ENCODE assay signal across 8 cellular contexts in the genomic region with DNA sequence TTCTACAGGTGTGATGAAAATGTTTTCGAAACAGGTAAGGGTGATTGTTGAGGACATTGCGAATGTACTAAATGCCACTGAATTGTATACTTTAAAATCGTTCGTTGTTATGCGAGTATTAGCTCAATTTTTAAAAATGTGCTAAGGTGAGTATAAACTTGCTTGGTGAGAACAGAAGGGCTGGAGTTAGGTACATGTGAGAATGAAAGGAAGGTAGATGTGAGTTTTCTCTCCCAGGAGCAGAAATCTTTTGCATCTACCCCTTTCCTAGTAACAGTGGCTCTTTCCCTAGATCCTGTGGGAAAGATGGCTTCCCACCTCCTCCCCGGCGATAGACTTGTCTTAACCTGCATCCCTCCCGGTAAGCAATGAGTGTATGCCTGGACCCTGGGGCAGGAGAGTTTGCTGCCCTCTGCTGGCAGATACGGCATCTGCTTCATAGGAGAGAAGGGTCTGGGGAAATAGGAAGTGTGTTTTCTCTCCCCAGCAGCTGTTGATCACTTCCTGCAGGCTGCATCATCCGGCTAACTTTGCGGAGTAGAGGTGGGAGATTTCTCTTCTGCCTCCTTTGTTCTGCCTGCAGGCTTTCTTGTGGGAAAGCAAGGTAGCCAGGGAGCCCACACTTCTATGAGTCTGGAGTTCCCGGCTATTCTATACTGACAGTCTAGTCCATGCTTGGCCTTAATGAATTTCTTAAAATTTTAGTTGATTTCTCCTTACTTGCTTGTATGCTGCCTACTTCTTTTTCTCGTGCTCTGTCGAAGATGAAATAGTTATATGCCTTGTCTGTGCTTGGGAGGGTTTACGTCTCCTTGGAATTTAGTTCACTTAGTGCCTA.
DNase-seq lines count a peak whose midpoint lies in the region; ATAC-seq and TF ChIP-seq lines count a peak whose summit lies in the region.

No MANE protein-coding gene starts in this region.

- H3K9ac ChIP-seq in trophoblast cell (ENCODE audit: low read length): no peak overlapping the region

- H3K36me3 ChIP-seq in trophoblast cell (ENCODE audit: control insufficient read depth in 1 of 2, insufficient read depth in 2 of 2, low read length in 2 of 2): no peaks in the 10 kb centered on the region

- TF ChIP-seq CTCF in fibroblast of villous mesenchyme (IDR thresholded peaks at IDR 0.05; ENCODE audit: insufficient read depth, low read depth, low read length): peak; percentile 46

- no peak overlapping the region for H2BK12ac ChIP-seq in trophoblast cell (ENCODE audit: low read length)

- H3K4ac ChIP-seq in trophoblast cell (ENCODE audit: low read depth, low read length): no peak overlapping the region

- H3K4me2 ChIP-seq in trophoblast cell (ENCODE audit: low read length): no peak overlapping the region

- H3K4me3 ChIP-seq in fibroblast of villous mesenchyme (ENCODE audit: low read depth, low read length) (no peak overlapping the region), trophoblast cell (ENCODE audit: low read depth, low read length) (no peak overlapping the region)

- no peak overlapping the region for H4K12ac ChIP-seq in trophoblast cell (ENCODE audit: low read depth, low read length)

- no CpG with 5 or more reads among the region's 15 CpGs for WGBS in trophoblast cell (ENCODE audit: extremely low coverage, insufficient coverage, insufficient read length)

- peaks cover 18% of the 10 kb centered on the region for H3K79me1 ChIP-seq in trophoblast cell (ENCODE audit: low read length)

- H2BK5ac ChIP-seq in trophoblast cell (ENCODE audit: low read depth, low read length, poor library complexity): no peak overlapping the region

- H2AFZ ChIP-seq in trophoblast cell (ENCODE audit: insufficient read depth, low read length, poor library complexity): no peak overlapping the region

- ATAC-seq in GM19468 (IDR thresholded peaks at IDR 0.05; ENCODE audit: extremely low read depth, unreplicated experiment) (peak; percentile 99), HG03469 (IDR thresholded peaks at IDR 0.05; ENCODE audit: unreplicated experiment) (peak; percentile 100)

- H3K18ac ChIP-seq in trophoblast cell (ENCODE audit: low read length): no peak overlapping the region

- no peaks in the 10 kb centered on the region for H3K27me3 ChIP-seq in trophoblast cell (ENCODE audit: insufficient read depth, low read length)

- peak overlapping the region; percentile 35 for H4K8ac ChIP-seq in trophoblast cell (ENCODE audit: low read depth, low read length)

- peaks cover 5 to 8% of the 10 kb centered on the region in 2 experiments for H3K4me1 ChIP-seq in trophoblast cell (ENCODE audit: control insufficient read depth in 1 of 2, insufficient read depth in 2 of 2, low read length in 2 of 2)

- no peaks in the 10 kb centered on the region for H3K9me3 ChIP-seq in trophoblast cell (ENCODE audit: insufficient read depth, low read depth, low read length)

- H4K91ac ChIP-seq in trophoblast cell (ENCODE audit: low read depth, low read length): peak overlapping the region; percentile 42

- peak overlapping the region; percentile 58 for H3K27ac ChIP-seq in trophoblast cell (ENCODE audit: low read depth, low read length)

- H3K14ac ChIP-seq in trophoblast cell (ENCODE audit: low read length): no peak overlapping the region

- peak overlapping the region; percentile 41 for H2BK120ac ChIP-seq in trophoblast cell (ENCODE audit: insufficient read depth, low read length, poor library complexity)

- H3K23ac ChIP-seq in trophoblast cell (ENCODE audit: low read length): no peak overlapping the region

- H2AK5ac ChIP-seq in trophoblast cell (ENCODE audit: low read length): no peak overlapping the region

- H3K79me2 ChIP-seq in trophoblast cell (ENCODE audit: control insufficient read depth, insufficient read depth, low read length, poor library complexity): no peaks in the 10 kb centered on the region

- DNase-seq in DMS 273 treated with DMSO at 0.1 percent for 48 hours (lab: John Stamatoyannopoulos, UW) (peak; percentile 49), NOMO-1 treated with dmso at 0.1 percent for 144 hours (lab: John Stamatoyannopoulos, UW; ENCODE audit: unreplicated experiment) (peak; percentile 27), activated T-cell treated with anti-CD3 and anti-CD28 coated beads for 1 hour (ENCODE audit: low read depth) (peak; percentile 22), fibroblast of villous mesenchyme (ENCODE audit: low read depth) (peak; percentile 11), trophoblast cell (peak; percentile 82 to 93), DMS79 (lab: John Stamatoyannopoulos, UW) (no peak)
